Comparison of ENCODE assay signal across 21 cellular contexts in genomic region chr10:23146069-23146657, GRCh38. TPM values are rescaled to one million over a fixed set of nuclear protein-coding genes. Genes with fewer than 3 reads are reported as not detected.
"Had no signal": no experiment of that assay in that cellular context is flagged by ENCODE, and none has a peak within 500 bp of the region (broad histone marks: within the 10 kb centered on the region; RNA-seq: fewer than 3 reads in every experiment).

No MANE protein-coding gene starts in this region.

- DNase-seq: activated CD4-positive, alpha-beta T cell treated with anti-CD3 and anti-CD28 coated beads, Interleukin-2, amount 50 U/mL, for 4 hours; activated naive CD4-positive, alpha-beta T cell treated with anti-CD3 and anti-CD28 coated beads, Interleukin-2, amount 50 U/mL, for 16 hours; activated T-cell treated with anti-CD3 and anti-CD28 coated beads, Interleukin-2, amount 50 U/mL, for 1 hour; dorsolateral prefrontal cortex; endodermal cell; head of caudate nucleus; kidney glomerular epithelial cell; mesendoderm; occipital lobe; stimulated activated CD4-positive, alpha-beta T cell treated with anti-CD3 and anti-CD28 coated beads, Interleukin-2, amount 100 ng/mL, for 48 hours; stimulated activated naive CD4-positive, alpha-beta T cell; substantia nigra; transverse colon had no signal

- H3K27me3 ChIP-seq: dorsolateral prefrontal cortex, transverse colon had no signal

- H3K4me1 Mint-ChIP-seq: endodermal cell had no signal

- H3K27ac Mint-ChIP-seq: endodermal cell; natural killer cell treated with Interleukin-12 subunit alpha and Interleukin-12 subunit beta and Interleukin-15 and Interleukin-18, amount 100 ng/mL, for 72 hours had no signal

- H3K4me3 ChIP-seq: dorsolateral prefrontal cortex, transverse colon had no signal

- H3K27ac ChIP-seq: dorsolateral prefrontal cortex, transverse colon had no signal

- H3K36me3 ChIP-seq: transverse colon had no signal

- H3K36me3 Mint-ChIP-seq: natural killer cell treated with Interleukin-12 subunit alpha and Interleukin-12 subunit beta and Interleukin-15 and Interleukin-18, amount 100 ng/mL, for 72 hours had no signal

- H3K9me3 ChIP-seq: transverse colon had no signal

- H3K4me1 ChIP-seq: transverse colon had no signal

- H3K9me3 Mint-ChIP-seq: endodermal cell; natural killer cell treated with Interleukin-12 subunit alpha and Interleukin-12 subunit beta and Interleukin-15 and Interleukin-18, amount 100 ng/mL, for 72 hours had no signal

- H3K4me3 Mint-ChIP-seq: endodermal cell; natural killer cell treated with Interleukin-12 subunit alpha and Interleukin-12 subunit beta and Interleukin-15 and Interleukin-18, amount 100 ng/mL, for 72 hours had no signal

RNA-seq across cellular contexts. Expression of gene PTF1A, which starts 45.9 kb away (rescaled TPM):
- total RNA-seq: astrocyte; bronchial epithelial cell; chondrocyte; endodermal cell; epithelial cell of proximal tubule; lower leg skin; natural killer cell treated with Interleukin-12 subunit alpha and Interleukin-12 subunit beta and Interleukin-15 and Interleukin-18, amount 100 ng/mL, for 72 hours; occipital lobe; posterior vena cava; skeletal muscle tissue; transverse colon had no signal
